ENCODE assay signal across 9 cellular contexts in the genomic region with DNA sequence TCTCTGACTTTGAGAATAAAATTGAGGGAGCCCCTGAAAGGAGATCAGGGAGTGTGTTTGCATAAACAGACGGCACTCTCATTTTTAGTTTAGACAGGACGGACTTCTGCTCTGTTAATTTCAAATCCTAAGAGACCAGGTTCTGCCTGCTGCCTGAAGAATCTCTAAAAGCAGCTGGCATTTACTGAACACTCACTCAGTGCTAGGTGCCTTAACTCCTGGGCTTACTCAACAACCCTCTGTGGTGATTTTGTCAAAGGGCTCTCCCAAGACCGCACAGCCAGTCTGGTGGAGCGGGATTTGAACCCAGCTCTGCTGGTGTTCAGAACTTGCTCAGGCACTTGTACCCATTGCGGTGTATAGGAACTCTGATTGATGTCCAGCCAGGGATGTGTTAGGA. TPM values are rescaled to one million over a fixed set of nuclear protein-coding genes. Genes with fewer than 3 reads are reported as not detected.
DNase-seq lines count a peak whose midpoint lies in the region; ATAC-seq, FAIRE-seq and TF ChIP-seq lines count a peak whose summit lies in the region.
"Had no signal": no experiment of that assay in that cellular context is flagged by ENCODE, and none has a peak within 500 bp of the region (broad histone marks: within the 10 kb centered on the region; RNA-seq: fewer than 3 reads in every experiment).

No MANE protein-coding gene starts in this region.

- no peak overlapping the region for H4K5ac ChIP-seq in mesendoderm (ENCODE audit: low read length)

- H2BK120ac ChIP-seq in mesendoderm (ENCODE audit: low read depth, low read length), result no peak overlapping the region

- no peak overlapping the region for H3K27ac ChIP-seq in left ventricle myocardium inferior (replicated peaks)
- no peak overlapping the region for H3K27ac ChIP-seq in mesendoderm (ENCODE audit: low read depth, low read length)
- H3K27ac ChIP-seq in upper lobe of left lung, result peak overlapping the region; percentile 90 to 99 (median 94)
- H3K27ac ChIP-seq in kidney (ENCODE audit: low read depth in 2 of 2, low read length in 2 of 2), result no peak overlapping the region
- H3K27ac ChIP-seq: epithelial cell of prostate had no signal

- H3K36me3 ChIP-seq in left ventricle myocardium inferior (no peaks in the 10 kb centered on the region), mesendoderm (ENCODE audit: control insufficient read depth, insufficient read depth, low read length) (peaks cover 3% of the 10 kb centered on the region), upper lobe of left lung (no peaks in the 10 kb centered on the region), kidney (ENCODE audit: control insufficient read depth in 1 of 2, insufficient read depth in 2 of 2, low read length in 2 of 2) (no peaks in the 10 kb centered on the region)

- H2AK5ac ChIP-seq in mesendoderm (ENCODE audit: low read length), result no peak overlapping the region

- peak overlapping the region; percentile 10 for H3K4ac ChIP-seq in mesendoderm (ENCODE audit: low read depth, low read length)

- ATAC-seq in left cardiac atrium (no peak), upper lobe of left lung (ENCODE audit: low FRiP score in 2 of 2) (no peak), GM19328 (IDR thresholded peaks at IDR 0.05; ENCODE audit: unreplicated experiment) (no peak)

- intact Hi-C loops in left ventricle myocardium inferior (cut with micrococcal nuclease), result no loop called here
- intact Hi-C loops in left cardiac atrium (cut with DNase I), result loop anchor here (5.0 to 10.0 kb wide), 3 partner anchors 54 to 76 kb away; no protein-coding TSS in a partner anchor
- intact Hi-C loops in kidney (cut with DNase I), result no loop called here

- no peak for TF ChIP-seq EP300 in upper lobe of left lung (IDR thresholded peaks at IDR 0.05)

- TF ChIP-seq CTCF in left ventricle myocardium inferior (IDR thresholded peaks at IDR 0.05; ENCODE audit: borderline replicate concordance), result no peak
- no peak for TF ChIP-seq CTCF in upper lobe of left lung (IDR thresholded peaks at IDR 0.05)
- no peak for TF ChIP-seq CTCF in kidney (IDR thresholded peaks at IDR 0.05; ENCODE audit: borderline replicate concordance, extremely low read depth, insufficient read depth)

- peak overlapping the region; percentile 94 for H3K23ac ChIP-seq in mesendoderm (ENCODE audit: low read length)

- H4K8ac ChIP-seq in mesendoderm (ENCODE audit: low read depth, low read length), result no peak overlapping the region

- H3K79me2 ChIP-seq in mesendoderm (ENCODE audit: control insufficient read depth, insufficient read depth, low read length), result peaks cover 53% of the 10 kb centered on the region

- peaks cover 29% of the 10 kb centered on the region for H3K79me1 ChIP-seq in mesendoderm (ENCODE audit: low read length)

- TF ChIP-seq POLR2A in upper lobe of left lung (IDR thresholded peaks at IDR 0.05), result no peak

- H3K18ac ChIP-seq in mesendoderm (ENCODE audit: low read length), result peak overlapping the region; percentile 57

- H3K4me2 ChIP-seq in mesendoderm (ENCODE audit: low read length), result peak overlapping the region; percentile 71

- DNase-seq in left ventricle myocardium inferior (no peak), left cardiac atrium (no peak), mesendoderm (no peak), upper lobe of left lung (no peak), NCI-H2227 treated with DMSO at 0.1 percent for 48 hours (lab: John Stamatoyannopoulos, UW) (no peak), kidney (no peak)
- DNase-seq in activated T-cell treated with anti-CD3 and anti-CD28 coated beads, Interleukin-2, amount 50 U/mL, for 48 hours, result peak; percentile 39 to 47

- no peak for FAIRE-seq in kidney (lab: Jason Lieb, UNC)

- H3K27me3 ChIP-seq in left ventricle myocardium inferior (ENCODE audit: low read depth), result no peaks in the 10 kb centered on the region
- no peaks in the 10 kb centered on the region for H3K27me3 ChIP-seq in mesendoderm (ENCODE audit: insufficient read depth, low read length, poor library complexity)
- no peaks in the 10 kb centered on the region for H3K27me3 ChIP-seq in upper lobe of left lung

- WGBS in mesendoderm (ENCODE audit: extremely low coverage, insufficient coverage, low lambda C conversion rate), result no CpG with 5 or more reads among the region's 5 CpGs
- WGBS in upper lobe of left lung, 2 donors, result 76 to 81% methylated on average over 5 of the region's 5 CpGs

- peak overlapping the region; percentile 79 for H3K9ac ChIP-seq in mesendoderm (ENCODE audit: low read length)
- H3K9ac ChIP-seq in kidney (ENCODE audit: low read length in 2 of 2), result no peak overlapping the region

- H3K56ac ChIP-seq in mesendoderm (ENCODE audit: low read length), result peak overlapping the region; percentile 97

- no peak overlapping the region for H2BK15ac ChIP-seq in mesendoderm (replicated peaks; ENCODE audit: low read depth)

- peaks cover 59% of the 10 kb centered on the region for H3K4me1 ChIP-seq in left ventricle myocardium inferior
- peaks cover 27% of the 10 kb centered on the region for H3K4me1 ChIP-seq in mesendoderm (ENCODE audit: control insufficient read depth, low read depth, low read length)
- H3K4me1 ChIP-seq in upper lobe of left lung, result peaks cover 62 to 77% (median 66%) of the 10 kb centered on the region in 4 donors
- peaks cover 12 to 27% of the 10 kb centered on the region in 2 donors for H3K4me1 ChIP-seq in kidney (ENCODE audit: control insufficient read depth in 1 of 2, insufficient read depth in 1 of 2, low read depth in 1 of 2, low read length in 2 of 2)

- H3K9me3 ChIP-seq in left ventricle myocardium inferior (replicated peaks) (no peaks in the 10 kb centered on the region), upper lobe of left lung (no peaks in the 10 kb centered on the region), kidney (ENCODE audit: control insufficient read depth in 1 of 2, low read length in 2 of 2) (no peaks in the 10 kb centered on the region)

- no peak overlapping the region for H2BK5ac ChIP-seq in mesendoderm (ENCODE audit: low read length)

- H3K4me3 ChIP-seq in left ventricle myocardium inferior (peak overlapping the region; percentile 72), mesendoderm (ENCODE audit: low read length) (no peak overlapping the region), upper lobe of left lung (peak overlapping the region in 2 of 4 donors; percentile 63 to 93), kidney (ENCODE audit: low read length in 2 of 2) (no peak overlapping the region)

RNA-seq across cellular contexts. Expression of gene ORAI1, which starts 2.2 kb away (rescaled TPM):
- 11.4 TPM for total RNA-seq in left ventricle myocardium inferior
- total RNA-seq in left cardiac atrium, result 10 to 100 TPM; 11.7 to 12.9 TPM
- 26.1 TPM for polyA plus RNA-seq in mesendoderm (2013, experiment 1 of 2)
- 27.7 TPM for polyA plus RNA-seq in mesendoderm (2013, experiment 2 of 2)
- total RNA-seq in upper lobe of left lung, result 10 to 100 TPM in 5 of 6 donors, 1 to 10 TPM in 1; 7.3 to 48.2 (median 34.3) TPM
- total RNA-seq in kidney, result 16.5 TPM
- 18.2 TPM for polyA plus RNA-seq in kidney (ENCODE audit: insufficient read depth, low read depth, low replicate concordance)

RNA-seq across cellular contexts. Expression of gene MORN3, which starts 40.9 kb away (rescaled TPM):
- total RNA-seq in left ventricle myocardium inferior, result not detected
- under 1 TPM; 0.09 to 0.21 TPM for total RNA-seq in left cardiac atrium
- polyA plus RNA-seq in mesendoderm (2013, experiment 1 of 2), result 0.79 TPM
- polyA plus RNA-seq in mesendoderm (2013, experiment 2 of 2), result 0.98 TPM
- 1 to 10 TPM in 5 of 6 donors, under 1 TPM in 1; 0.69 to 5.6 (median 1.2) TPM for total RNA-seq in upper lobe of left lung
- 1.9 TPM for total RNA-seq in kidney
- 1.5 TPM for polyA plus RNA-seq in kidney (ENCODE audit: insufficient read depth, low read depth, low replicate concordance)

RNA-seq across cellular contexts. Expression of gene KDM2B, which starts 47.7 kb away (rescaled TPM):
- total RNA-seq in left ventricle myocardium inferior, result 13.0 TPM
- total RNA-seq in left cardiac atrium, result 10 to 100 TPM; 11.2 to 14.7 TPM
- polyA plus RNA-seq in mesendoderm (2013, experiment 1 of 2), result 74.8 TPM
- polyA plus RNA-seq in mesendoderm (2013, experiment 2 of 2), result 78.1 TPM
- total RNA-seq in upper lobe of left lung, result 10 to 100 TPM; 29.5 to 81.7 (median 34.2) TPM
- total RNA-seq in kidney, result 19.7 TPM
- polyA plus RNA-seq in kidney (ENCODE audit: insufficient read depth, low read depth, low replicate concordance), result 6.2 TPM

Comparison
In these comparisons a context has a peak if more than half of its experiments do, and no peak if none do; other contexts are left out.
1. intact Hi-C loops: an anchor here in left cardiac atrium (5.0 to 10.0 kb wide); none called in left ventricle myocardium inferior and kidney.
2. DNase-seq: peak in activated T-cell treated with anti-CD3 and anti-CD28 coated beads, Interleukin-2, amount 50 U/mL, for 48 hours (2 of 2); none in left ventricle myocardium inferior (single experiment), left cardiac atrium (single experiment), mesendoderm (single experiment), upper lobe of left lung (0 of 2), NCI-H2227 treated with DMSO at 0.1 percent for 48 hours (single experiment) and kidney (single experiment).
3. H3K27ac ChIP-seq: peak in upper lobe of left lung (4 of 4); none in left ventricle myocardium inferior (single experiment), mesendoderm (single experiment) and kidney (0 of 2).